33 cellular contexts compared by ENCODE assay signal in the genomic region with DNA sequence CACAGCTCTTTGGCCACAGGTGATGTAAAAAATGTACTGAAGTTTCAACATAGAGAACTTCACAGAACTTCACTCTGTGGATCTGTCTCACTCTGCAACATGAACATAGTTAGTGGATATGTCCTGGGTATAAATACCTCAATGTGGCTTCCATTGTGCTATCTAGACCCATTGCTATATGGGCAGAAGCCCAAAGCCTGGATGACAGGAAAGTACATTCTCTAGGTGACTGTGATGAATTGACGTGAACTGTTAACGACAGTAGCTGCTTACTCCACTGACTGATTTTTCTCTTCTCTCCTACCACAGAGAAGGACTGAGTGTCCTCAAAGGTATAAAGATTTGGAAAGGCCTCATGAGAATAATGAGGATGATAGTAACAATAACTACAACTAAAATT.
"Had no signal": no experiment of that assay in that cellular context is flagged by ENCODE, and none has a peak within 500 bp of the region (broad histone marks: within the 10 kb centered on the region; RNA-seq: fewer than 3 reads in every experiment).

No MANE protein-coding gene starts in this region.

- H3K9me3 ChIP-seq: adrenal gland, ascending aorta, body of pancreas, breast epithelium had no signal

- ATAC-seq: activated naive CD4-positive, alpha-beta T cell treated with anti-CD3 and anti-CD28 coated beads, Interleukin-2, amount 50 U/mL, for 72 hours; activated naive CD8-positive, alpha-beta T cell treated with anti-CD3 and anti-CD28 coated beads, Interleukin-2, amount 50 U/mL, for 24 hours; activated T-cell treated with anti-CD3 and anti-CD28 coated beads, Interleukin-2, amount 50 U/mL, for 4 hours; activated T-cell treated with anti-CD3 and anti-CD28 coated beads, Interleukin-2, amount 50 U/mL, for 72 hours; activated T-helper 17 cell treated with anti-CD3 and anti-CD28 coated beads, Interleukin-2, amount 50 U/mL, for 72 hours; body of pancreas had no signal

- DNase-seq: activated effector memory CD4-positive, alpha-beta T cell treated with anti-CD3 and anti-CD28 coated beads, Interleukin-2, amount 50 U/mL, for 16 hours; activated effector memory CD4-positive, alpha-beta T cell treated with Interleukin-2 at 50 U/mL for 16 hours; activated gamma-delta T cell; activated gamma-delta T cell treated with Interleukin-2 at 50 U/mL for 16 hours; activated naive CD4-positive, alpha-beta T cell; activated naive CD4-positive, alpha-beta T cell treated with anti-CD3 and anti-CD28 coated beads for 36 hours; activated naive CD4-positive, alpha-beta T cell treated with anti-CD3 and anti-CD28 coated beads, Interleukin-2, amount 10 ng/mL, durations not matched to agents 7 days and 5 days; activated naive CD4-positive, alpha-beta T cell treated with anti-CD3 and anti-CD28 coated beads, Interleukin-2, amount 50 U/mL, for 16 hours; activated naive CD4-positive, alpha-beta T cell treated with Interleukin-2 at 50 U/mL for 16 hours; activated naive CD8-positive, alpha-beta T cell treated with anti-CD3 and anti-CD28 coated beads for 36 hours; activated naive CD8-positive, alpha-beta T cell treated with anti-CD3 and anti-CD28 coated beads, Interleukin-2, amount 10 ng/mL, durations not matched to agents 7 days and 5 days; activated naive CD8-positive, alpha-beta T cell treated with anti-CD3 and anti-CD28 coated beads, Interleukin-2, amount 50 U/mL, for 24 hours; activated T-cell treated with anti-CD3 and anti-CD28 coated beads for 4 hours; activated T-cell treated with anti-CD3 and anti-CD28 coated beads, Interleukin-2, amount 50 U/mL, for 1 hour; activated T-cell treated with anti-CD3 and anti-CD28 coated beads, Interleukin-2, amount 50 U/mL, for 24 hours; activated T-cell treated with anti-CD3 and anti-CD28 coated beads, Interleukin-2, amount 50 U/mL, for 4 hours; activated T-cell treated with anti-CD3 and anti-CD28 coated beads, Interleukin-2, amount 50 U/mL, for 48 hours; activated T-cell treated with anti-CD3 and anti-CD28 coated beads, Interleukin-2, amount 50 U/mL, for 72 hours; adrenal gland; amniotic stem cell; amygdala; anterior cingulate cortex; aorta; body of pancreas; brain microvascular endothelial cell; caudate nucleus; central memory CD4-positive, alpha-beta T cell; cerebellar nuclear complex had no signal

- H3K4me1 ChIP-seq: adrenal gland, ascending aorta, body of pancreas, breast epithelium had no signal

- H3K27ac ChIP-seq: adrenal gland, ascending aorta, body of pancreas, brain microvascular endothelial cell, breast epithelium, cardiac muscle cell had no signal

- H3K36me3 ChIP-seq: adrenal gland, ascending aorta, brain microvascular endothelial cell, breast epithelium, cardiac muscle cell had no signal

- H3K27me3 ChIP-seq: adrenal gland, ascending aorta, body of pancreas, brain microvascular endothelial cell, breast epithelium, cardiac muscle cell had no signal

- H3K4me3 ChIP-seq: adrenal gland, ascending aorta, body of pancreas, breast epithelium, cardiac muscle cell had no signal
